8 cellular contexts compared by ENCODE assay signal in genomic region chr1:157691285-157691920, GRCh38.
DNase-seq lines count a peak whose midpoint lies in the region; ATAC-seq and TF ChIP-seq lines count a peak whose summit lies in the region.

No MANE protein-coding gene starts in this region.

- H3K4me3 ChIP-seq in cardiac fibroblast (replicated peaks in 1 of 2; ENCODE audit: low read depth in 2 of 2, low read length in 2 of 2), result no peak overlapping the region

- DNase-seq in NOMO-1 treated with DMSO at 0.1 percent for 48 hours (lab: John Stamatoyannopoulos, UW; ENCODE audit: unreplicated experiment), result peak; percentile 51
- DNase-seq in NOMO-1 treated with dmso at 0.1 percent for 144 hours (lab: John Stamatoyannopoulos, UW; ENCODE audit: unreplicated experiment), result no peak
- DNase-seq in NCI-H2029 (lab: John Stamatoyannopoulos, UW), result peak; percentile 25
- DNase-seq in cardiac fibroblast (ENCODE audit: low read depth in 2 of 2), result peak; percentile 21 to 32
- DNase-seq in midbrain (lab: John Stamatoyannopoulos, UW), result peak; percentile 9
- DNase-seq in COLO668 (lab: John Stamatoyannopoulos, UW; ENCODE audit: unreplicated experiment), result no peak

- peak; percentile 36 for TF ChIP-seq CTCF in cardiac fibroblast (IDR thresholded peaks at IDR 0.05; ENCODE audit: low read depth, low read length)

- ATAC-seq in GM21529 (IDR thresholded peaks at IDR 0.05; ENCODE audit: unreplicated experiment), result no peak
- no peak for ATAC-seq in HG03039 (IDR thresholded peaks at IDR 0.05; ENCODE audit: unreplicated experiment)

Comparison
In these comparisons a context has a peak if more than half of its experiments do, and no peak if none do; other contexts are left out.
1. DNase-seq: peak in NOMO-1 treated with DMSO at 0.1 percent for 48 hours (single experiment), NCI-H2029 (single experiment), cardiac fibroblast (2 of 2) and midbrain (single experiment); none in NOMO-1 treated with dmso at 0.1 percent for 144 hours (single experiment) and COLO668 (single experiment).